Comparison of ENCODE assay signal across 1 cellular context in genomic region chr6:11848852-11849731, GRCh38.
TF ChIP-seq lines count a peak whose summit lies in the region.

No MANE protein-coding gene starts in this region.

TF ChIP-seq in HepG2, 621 proteins besides CTCF, POLR2A, EP300 and RAD21 (continued from another document):
- TF ChIP-seq HMGXB4 (CRISPR knock-in tag; IDR thresholded peaks at IDR 0.05; ENCODE audit: borderline replicate concordance in 1 of 2, low read depth in 1 of 2) (no peak), NR2F1 (CRISPR knock-in tag; IDR thresholded peaks at IDR 0.05) (no peak), HIC2 (CRISPR knock-in tag; IDR thresholded peaks at IDR 0.05; ENCODE audit: low read depth) (no peak), ZNF577 (CRISPR knock-in tag; IDR thresholded peaks at IDR 0.05; ENCODE audit: borderline replicate concordance, low read depth) (no peak)
